2 cellular contexts compared by ENCODE assay signal in genomic region chr3:10353661-10354372, GRCh38.
TF ChIP-seq lines count a peak whose summit lies in the region.

No MANE protein-coding gene starts in this region.

TF ChIP-seq in SK-N-SH, 30 proteins besides CTCF, POLR2A, EP300 and RAD21 (continued from another document):
- TF ChIP-seq PBX3 (IDR thresholded peaks at IDR 0.05) = no peak
- no peak for TF ChIP-seq TEAD4 (IDR thresholded peaks at IDR 0.05; ENCODE audit: borderline replicate concordance, insufficient read depth)
- TF ChIP-seq RXRA (IDR thresholded peaks at IDR 0.05; ENCODE audit: borderline replicate concordance, low read depth) = no peak
- TF ChIP-seq GATA2 (CRISPR knock-in tag; IDR thresholded peaks at IDR 0.05) = no peak
- no peak for TF ChIP-seq TCF12 (IDR thresholded peaks at IDR 0.05)

TF ChIP-seq in SK-N-SH treated with all-trans-retinoic acid at 6 μM for 48 hours, 23 proteins besides CTCF, POLR2A, EP300 and RAD21:
- TF ChIP-seq PATZ1 (CRISPR knock-in tag; IDR thresholded peaks at IDR 0.05; ENCODE audit: borderline replicate concordance) (no peak), ZFP30 (CRISPR knock-in tag; IDR thresholded peaks at IDR 0.05) (no peak), ZNF8 (CRISPR knock-in tag; IDR thresholded peaks at IDR 0.05) (no peak), ESRRG (CRISPR knock-in tag; IDR thresholded peaks at IDR 0.05) (no peak), ARNTL (CRISPR knock-in tag; IDR thresholded peaks at IDR 0.05; ENCODE audit: borderline replicate concordance, low read depth) (no peak), GLIS3 (CRISPR knock-in tag; IDR thresholded peaks at IDR 0.05) (no peak), ZNF565 (CRISPR knock-in tag; conservative IDR thresholded peaks at IDR 0.05; ENCODE audit: low read depth) (no peak), TSHZ2 (CRISPR knock-in tag; IDR thresholded peaks at IDR 0.05) (no peak), OSR1 (CRISPR knock-in tag; IDR thresholded peaks at IDR 0.05) (no peak), TCF4 (CRISPR knock-in tag; IDR thresholded peaks at IDR 0.05; ENCODE audit: borderline replicate concordance) (no peak), POU6F1 (CRISPR knock-in tag; IDR thresholded peaks at IDR 0.05; ENCODE audit: borderline replicate concordance, low read depth) (no peak), CSRNP3 (CRISPR knock-in tag; IDR thresholded peaks at IDR 0.05) (no peak), ISL1 (CRISPR knock-in tag; IDR thresholded peaks at IDR 0.05) (no peak), RARB (CRISPR knock-in tag; IDR thresholded peaks at IDR 0.05) (no peak), ZFP3 (CRISPR knock-in tag; IDR thresholded peaks at IDR 0.05) (no peak), ZNF70 (CRISPR knock-in tag; IDR thresholded peaks at IDR 0.05) (no peak), BACH2 (CRISPR knock-in tag; IDR thresholded peaks at IDR 0.05; ENCODE audit: borderline replicate concordance) (no peak)
